In the genomic region with DNA sequence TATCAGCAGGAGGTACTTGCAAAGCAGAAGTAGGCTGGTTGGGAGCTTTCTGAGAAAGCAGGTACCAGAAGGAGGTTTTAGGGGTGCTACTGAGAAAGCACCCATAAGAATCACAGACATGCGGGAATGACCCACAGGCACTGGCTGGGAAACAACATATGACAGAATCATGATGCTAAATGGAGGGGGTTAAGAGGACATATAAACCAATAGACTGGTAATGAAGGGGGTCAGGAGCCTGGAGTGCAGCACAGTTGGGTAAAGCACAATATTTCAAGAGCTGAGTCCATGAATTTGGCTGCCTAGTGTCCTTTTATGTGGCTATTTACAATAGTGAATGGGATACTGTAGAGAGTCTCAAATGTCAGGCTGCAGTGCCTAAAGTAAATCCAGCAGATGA, we compare ENCODE assay signal across 1 cellular context.
TF ChIP-seq lines count a peak whose summit lies in the region.

No MANE protein-coding gene starts in this region.

TF ChIP-seq in HEK293T, 16 proteins besides CTCF, POLR2A, EP300 and RAD21 (continued from another document):
- TF ChIP-seq, protein P1, sequence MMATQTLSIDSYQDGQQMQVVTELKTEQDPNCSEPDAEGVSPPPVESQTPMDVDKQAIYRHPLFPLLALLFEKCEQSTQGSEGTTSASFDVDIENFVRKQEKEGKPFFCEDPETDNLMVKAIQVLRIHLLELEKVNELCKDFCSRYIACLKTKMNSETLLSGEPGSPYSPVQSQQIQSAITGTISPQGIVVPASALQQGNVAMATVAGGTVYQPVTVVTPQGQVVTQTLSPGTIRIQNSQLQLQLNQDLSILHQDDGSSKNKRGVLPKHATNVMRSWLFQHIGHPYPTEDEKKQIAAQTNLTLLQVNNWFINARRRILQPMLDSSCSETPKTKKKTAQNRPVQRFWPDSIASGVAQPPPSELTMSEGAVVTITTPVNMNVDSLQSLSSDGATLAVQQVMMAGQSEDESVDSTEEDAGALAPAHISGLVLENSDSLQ (IDR thresholded peaks at IDR 0.05): 0 out of 2 replicates have a peak, but pooled peaks have one; percentile 26
- TF ChIP-seq ARNT (IDR thresholded peaks at IDR 0.05) (no peak), L3MBTL2 (conservative IDR thresholded peaks at IDR 0.05) (no peak)
TF ChIP-seq in HEK293T: peak in this region for 1.
